Comparison of ENCODE assay signal across 24 cellular contexts in genomic region chr5:169439362-169439761, GRCh38.
"Had no signal": no experiment of that assay in that cellular context is flagged by ENCODE, and none has a peak within 500 bp of the region (broad histone marks: within the 10 kb centered on the region; RNA-seq: fewer than 3 reads in every experiment).

No MANE protein-coding gene starts in this region.

- DNase-seq: colonic mucosa; cortex of kidney; effector CD8-positive, alpha-beta T cell; effector memory CD8-positive, alpha-beta T cell; endodermal cell; erythroblast; esophagus squamous epithelium; foreskin fibroblast; foreskin melanocyte; gastrocnemius medialis; glutamatergic neuron; head of caudate nucleus; heart right ventricle; hippocampal formation; left cardiac atrium; left lung; left ventricle myocardium superior; lower lobe of right lung; mesenchymal stem cell; mucosa of descending colon had no signal

- H3K27me3 ChIP-seq: colonic mucosa, gastrocnemius medialis, heart right ventricle, left lung had no signal

- H3K9me3 ChIP-seq: colonic mucosa, esophagus squamous epithelium, gastrocnemius medialis, heart right ventricle, left lung, lower lobe of right lung, mucosa of descending colon had no signal

- H3K4me3 ChIP-seq: colonic mucosa, esophagus squamous epithelium, gastrocnemius medialis, heart right ventricle, left lung, lower lobe of right lung, mucosa of descending colon had no signal

- H3K4me1 ChIP-seq: colonic mucosa, gastrocnemius medialis, left lung, lower lobe of right lung had no signal

- H3K9me3 Mint-ChIP-seq: dendritic cell treated with granulocyte-macrophage colony-stimulating factor and Interleukin-4, amounts not matched to agents 40 ng/mL and 50 ng/mL, for 4 days; effector memory CD8-positive, alpha-beta T cell; endodermal cell; mesothelial cell of epicardium had no signal

- H3K27ac Mint-ChIP-seq: dendritic cell treated with granulocyte-macrophage colony-stimulating factor and Interleukin-4, amounts not matched to agents 40 ng/mL and 50 ng/mL, for 4 days; effector memory CD8-positive, alpha-beta T cell; endodermal cell; mesothelial cell of epicardium had no signal

- ATAC-seq: effector memory CD8-positive, alpha-beta T cell; esophagus mucosa; gastrocnemius medialis; heart right ventricle; left cardiac atrium; left lung; left ventricle myocardium superior; lower lobe of right lung; mucosa of descending colon had no signal

- H3K36me3 Mint-ChIP-seq: mesothelial cell of epicardium had no signal

- H3K36me3 ChIP-seq: colonic mucosa, esophagus squamous epithelium, gastrocnemius medialis, heart right ventricle, left lung, lower lobe of right lung had no signal

- H3K4me3 Mint-ChIP-seq: dendritic cell treated with granulocyte-macrophage colony-stimulating factor and Interleukin-4, amounts not matched to agents 40 ng/mL and 50 ng/mL, for 4 days; effector memory CD8-positive, alpha-beta T cell; endodermal cell; mesothelial cell of epicardium had no signal

- H3K27me3 Mint-ChIP-seq: dendritic cell treated with granulocyte-macrophage colony-stimulating factor and Interleukin-4, amounts not matched to agents 40 ng/mL and 50 ng/mL, for 4 days had no signal

- H3K27ac ChIP-seq: colonic mucosa, epithelial cell of prostate, gastrocnemius medialis, heart right ventricle, left lung, lower lobe of right lung had no signal
